1 cellular context compared by ENCODE assay signal in genomic region chr5:31901807-31902530, GRCh38.
TF ChIP-seq lines count a peak whose summit lies in the region.

No MANE protein-coding gene starts in this region.

TF ChIP-seq in GM23338, 12 proteins besides CTCF, POLR2A, EP300 and RAD21 (continued from another document):
- no peak for TF ChIP-seq REST (IDR thresholded peaks at IDR 0.05; ENCODE audit: unreplicated experiment)
- TF ChIP-seq EZH2 (IDR thresholded peaks at IDR 0.05; ENCODE audit: low read depth, unreplicated experiment): no peak
- TF ChIP-seq NANOG (IDR thresholded peaks at IDR 0.05; ENCODE audit: borderline replicate concordance): no peak
- no peak for TF ChIP-seq ZNF114 (CRISPR knock-in tag; IDR thresholded peaks at IDR 0.05)
